In the genomic region with DNA sequence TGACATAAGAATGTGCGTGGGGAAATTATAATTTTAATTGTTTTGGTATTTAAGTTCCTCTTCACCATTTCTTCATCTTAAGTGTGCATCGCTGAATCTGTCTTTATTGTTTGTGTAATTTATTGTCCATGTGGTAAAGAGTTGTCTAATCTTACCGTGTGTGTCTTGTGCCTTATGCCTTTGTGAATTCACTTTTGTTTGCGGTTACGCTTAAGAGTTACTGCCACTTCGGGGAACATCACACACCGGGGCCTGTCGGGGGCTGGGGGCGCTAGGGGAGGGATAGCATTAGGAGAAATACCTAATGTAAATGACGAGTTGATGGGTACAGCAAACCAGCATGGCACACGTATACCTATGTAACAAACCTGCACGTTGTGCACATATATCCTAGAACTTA, we compare ENCODE assay signal across 8 cellular contexts. TPM values are rescaled to one million over a fixed set of nuclear protein-coding genes. Genes with fewer than 3 reads are reported as not detected.
DNase-seq lines count a peak whose midpoint lies in the region; ATAC-seq, FAIRE-seq and TF ChIP-seq lines count a peak whose summit lies in the region.

No MANE protein-coding gene starts in this region.

- H3K4me3 ChIP-seq in AG04450 (ENCODE audit: low read depth, low read length) (peak overlapping the region; percentile 81), bronchial epithelial cell (ENCODE audit: low read depth, low read length) (peak overlapping the region; percentile 87), muscle layer of duodenum (ENCODE audit: low read depth in 1 of 2, low read length in 2 of 2) (peak overlapping the region; percentile 93 to 100)

- H3K27ac Mint-ChIP-seq in IgD-negative memory B cell, result peak overlapping the region; percentile 87 to 99 (median 98)

- H3K4me1 Mint-ChIP-seq in IgD-negative memory B cell, result peaks cover 27 to 49% (median 33%) of the 10 kb centered on the region in 3 donors

- H3K27ac ChIP-seq in AG04450 (ENCODE audit: low read depth, low read length), result no peak overlapping the region
- peak overlapping the region; percentile 54 for H3K27ac ChIP-seq in muscle layer of duodenum (ENCODE audit: low read length)

- TF ChIP-seq CTCF in AG04450 (IDR thresholded peaks at IDR 0.05; ENCODE audit: low read depth, low read length) (no peak), bronchial epithelial cell (IDR thresholded peaks at IDR 0.05; ENCODE audit: insufficient read depth, low read length, severe bottlenecking) (no peak)

- H3K9me3 ChIP-seq in AG04450 (ENCODE audit: control insufficient read depth, insufficient read depth, low read length) (no peaks in the 10 kb centered on the region; the same call in 1 of the 2 replicates), muscle layer of duodenum (ENCODE audit: control insufficient read depth in 1 of 2, low read length in 2 of 2) (no peaks in the 10 kb centered on the region)

- CTCF ChIA-PET in AG04450 (lab: Charles Lee), result no interaction called here

- no peaks in the 10 kb centered on the region for H3K9me3 Mint-ChIP-seq in IgD-negative memory B cell

- ATAC-seq in HG02678 (IDR thresholded peaks at IDR 0.05; ENCODE audit: unreplicated experiment) (no peak), GM21381 (IDR thresholded peaks at IDR 0.05; ENCODE audit: unreplicated experiment) (no peak)

- H3K27me3 ChIP-seq in AG04450 (ENCODE audit: control insufficient read depth, insufficient read depth, low read length) (no peaks in the 10 kb centered on the region), bronchial epithelial cell (ENCODE audit: control insufficient read depth, insufficient read depth, low read length) (no peaks in the 10 kb centered on the region), muscle layer of duodenum (ENCODE audit: low read depth, low read length) (no peaks in the 10 kb centered on the region)

- no peak for DNase-seq in AG04450 (ENCODE audit: low read depth, low spot score)
- peak; percentile 7 for DNase-seq in bronchial epithelial cell (ENCODE audit: low read depth)
- DNase-seq in effector CD4-positive, alpha-beta T cell, result no peak
- no peak for DNase-seq in DMS 273 (lab: John Stamatoyannopoulos, UW; ENCODE audit: unreplicated experiment)

- H3K27me3 Mint-ChIP-seq in IgD-negative memory B cell, result no peaks in the 10 kb centered on the region

- H3K4me3 Mint-ChIP-seq in IgD-negative memory B cell, result peak overlapping the region; percentile 91 to 97 (median 94)

- H3K36me3 Mint-ChIP-seq in IgD-negative memory B cell, result peaks cover 4% of the 10 kb centered on the region

- peaks cover 5 to 27% of the 10 kb centered on the region in 2 donors for H3K4me1 ChIP-seq in muscle layer of duodenum (ENCODE audit: control insufficient read depth in 1 of 2, insufficient read depth in 2 of 2, low read length in 2 of 2)

- POLR2A ChIA-PET in AG04450 (lab: Yijun Ruan, JAX), result no interaction called here

- FAIRE-seq in bronchial epithelial cell (lab: Jason Lieb, UNC), result no peak

- H3K36me3 ChIP-seq in bronchial epithelial cell (ENCODE audit: control insufficient read depth, insufficient read depth, low read length) (no peaks in the 10 kb centered on the region), muscle layer of duodenum (ENCODE audit: control insufficient read depth in 1 of 2, insufficient read depth in 2 of 2, low read length in 2 of 2) (no peaks in the 10 kb centered on the region)

RNA-seq across cellular contexts. Expression of gene WDR48, which starts 0.8 kb away (rescaled TPM):
- 35.0 and 42.1 TPM in 2 replicates for polyA plus RNA-seq in AG04450 (2011; rRNA removed)
- 27.5 and 50.3 TPM in 2 replicates for polyA minus RNA-seq in AG04450 (2011; rRNA and poly(A)+ RNA removed)
- polyA plus RNA-seq in IgD-negative memory B cell, result 40.5 TPM
- 20.0 and 21.1 TPM in 2 replicates for total RNA-seq in bronchial epithelial cell

RNA-seq across cellular contexts. Expression of gene SCN11A, which starts 0.9 kb away (rescaled TPM):
- 0.05 TPM in 2 replicates for polyA plus RNA-seq in AG04450 (2011; rRNA removed)
- polyA minus RNA-seq in AG04450 (2011; rRNA and poly(A)+ RNA removed), result not detected in 2 replicates
- polyA plus RNA-seq in IgD-negative memory B cell, result not detected
- not detected in 2 replicates for total RNA-seq in bronchial epithelial cell

RNA-seq across cellular contexts. Expression of gene GORASP1, which starts 54.8 kb away (rescaled TPM):
- polyA plus RNA-seq in AG04450 (2011; rRNA removed), result 43.7 and 47.6 TPM in 2 replicates
- polyA minus RNA-seq in AG04450 (2011; rRNA and poly(A)+ RNA removed), result 45.7 and 60.5 TPM in 2 replicates
- polyA plus RNA-seq in IgD-negative memory B cell, result 33.3 TPM
- 17.9 and 24.6 TPM in 2 replicates for total RNA-seq in bronchial epithelial cell

RNA-seq across cellular contexts. Expression of gene TTC21A, which starts 54.9 kb away (rescaled TPM):
- polyA plus RNA-seq in AG04450 (2011; rRNA removed) (1.6 and 2.8 TPM in 2 replicates), IgD-negative memory B cell (5.5 TPM)
- polyA minus RNA-seq in AG04450 (2011; rRNA and poly(A)+ RNA removed), result 3.0 and 4.2 TPM in 2 replicates
- 1.1 and 1.8 TPM in 2 replicates for total RNA-seq in bronchial epithelial cell
